Comparison of ENCODE assay signal across 8 cellular contexts in genomic region chr20:51767867-51768758, GRCh38. TPM values are rescaled to one million over a fixed set of nuclear protein-coding genes. Genes with fewer than 3 reads are reported as not detected.
DNase-seq lines count a peak whose midpoint lies in the region; TF ChIP-seq lines count a peak whose summit lies in the region.

Gene ATP9A (minus strand): TSS chr20:51768390. CDS start chr20:51768369, 21 bp downstream.

- intact Hi-C loops in lower leg skin (cut with DNase I; ENCODE audit: low total_unique reads), result no loop called here

- H3K27me3 ChIP-seq in OCI-LY3 (ENCODE audit: low read depth, low read length), result peaks cover 13% of the 10 kb centered on the region
- H3K27me3 ChIP-seq in ectodermal cell (ENCODE audit: control insufficient read depth, insufficient read depth, low read length, poor library complexity, severe bottlenecking), result peaks cover 14% of the 10 kb centered on the region
- peaks cover 0 to 4% (median 0%) of the 10 kb centered on the region in 5 donors for H3K27me3 ChIP-seq in subcutaneous abdominal adipose tissue (ENCODE audit: control insufficient read depth in 5 of 5, insufficient read depth in 4 of 5, low read length in 5 of 5)

- DNase-seq in EH (ENCODE audit: low read depth) (peak; percentile 47), lower leg skin (ENCODE audit: low spot score in 2 of 2) (peak in 1 of 2 donors; percentile 86), NCI-H524 treated with DMSO at 0.1 percent for 48 hours (lab: John Stamatoyannopoulos, UW) (no peak), dedifferentiated amniotic fluid mesenchymal stem cell (ENCODE audit: extremely low spot score) (no peak), KG1 (lab: John Stamatoyannopoulos, UW) (no peak)

- H3K79me2 ChIP-seq in OCI-LY3 (ENCODE audit: low read length), result no peaks in the 10 kb centered on the region

- H3K4me2 ChIP-seq in OCI-LY3 (ENCODE audit: low read length), result peak within 1 kb of the TSS; percentile 67

- H3K9me3 ChIP-seq in OCI-LY3 (ENCODE audit: insufficient read depth, low read length) (no peaks in the 10 kb centered on the region), ectodermal cell (ENCODE audit: control insufficient read depth, low read length) (no peaks in the 10 kb centered on the region), subcutaneous abdominal adipose tissue (ENCODE audit: control insufficient read depth in 5 of 5, low read length in 5 of 5) (no peaks in the 10 kb centered on the region)

- peak within 1 kb of the TSS; percentile 19; the same call in 1 of the 2 replicates for H2AFZ ChIP-seq in OCI-LY3 (ENCODE audit: low read depth, low read length)

- H4K20me1 ChIP-seq in OCI-LY3 (ENCODE audit: insufficient read depth, low read length), result no peaks in the 10 kb centered on the region

- H3K36me3 ChIP-seq in OCI-LY3 (replicated peaks; ENCODE audit: low read depth, low read length), result no peaks in the 10 kb centered on the region
- H3K36me3 ChIP-seq in ectodermal cell (ENCODE audit: control insufficient read depth, insufficient read depth, low read length), result no peaks in the 10 kb centered on the region
- H3K36me3 ChIP-seq in subcutaneous abdominal adipose tissue (ENCODE audit: control insufficient read depth in 5 of 5, insufficient read depth in 5 of 5, low read length in 5 of 5), result no peaks in the 10 kb centered on the region

- H3K27ac ChIP-seq in OCI-LY3 (ENCODE audit: low read length), result no peak within 1 kb of the TSS
- H3K27ac ChIP-seq in ectodermal cell (ENCODE audit: insufficient read depth, low read depth, low read length, poor library complexity, severe bottlenecking), result peak within 1 kb of the TSS; percentile 36
- peak within 1 kb of the TSS; percentile 81 for H3K27ac ChIP-seq in subcutaneous abdominal adipose tissue (ENCODE audit: low read depth, low read length)

- WGBS in ectodermal cell, 2 experiments, result 1 to 3% methylated on average over 117 to 131 of the region's 131 CpGs
- WGBS in lower leg skin, 2 donors, result 1% methylated on average over 32 of the region's 131 CpGs

- H3K4me3 ChIP-seq in OCI-LY3 (ENCODE audit: low read length) (peak within 1 kb of the TSS; percentile 76; the same call in 1 of the 2 replicates), ectodermal cell (ENCODE audit: insufficient read depth, low read depth, low read length) (peak within 1 kb of the TSS; percentile 54), lower leg skin (ENCODE audit: low read depth, poor library complexity, severe bottlenecking) (peak within 1 kb of the TSS; percentile 62), subcutaneous abdominal adipose tissue (ENCODE audit: low read depth in 1 of 5, low read length in 5 of 5) (peak within 1 kb of the TSS; percentile 71 to 82 (median 78))

- H3K4me1 ChIP-seq in OCI-LY3 (ENCODE audit: low read length), result peaks cover 7% of the 10 kb centered on the region
- H3K4me1 ChIP-seq in ectodermal cell (ENCODE audit: control insufficient read depth, insufficient read depth, low read length), result no peaks in the 10 kb centered on the region
- H3K4me1 ChIP-seq in subcutaneous abdominal adipose tissue (ENCODE audit: control insufficient read depth in 5 of 5, insufficient read depth in 5 of 5, low read length in 5 of 5), result peaks cover 3 to 38% (median 19%) of the 10 kb centered on the region in 5 donors

- no peak for TF ChIP-seq POLR2A in lower leg skin (IDR thresholded peaks at IDR 0.05)

- TF ChIP-seq CTCF in OCI-LY3 (IDR thresholded peaks at IDR 0.05; ENCODE audit: low read depth, low read length) (no peak), lower leg skin (IDR thresholded peaks at IDR 0.05) (no peak)

- H3K9ac ChIP-seq in OCI-LY3 (ENCODE audit: low read length) (no peak within 1 kb of the TSS), subcutaneous abdominal adipose tissue (ENCODE audit: low read length in 5 of 5) (peak within 1 kb of the TSS; percentile 77 to 91 (median 84))

RNA-seq across cellular contexts. Expression of gene ATP9A, which starts in this region (rescaled TPM):
- 11.6 TPM for polyA plus RNA-seq in ectodermal cell (2013, experiment 1 of 4)
- 18.0 TPM for polyA plus RNA-seq in ectodermal cell (2013, experiment 2 of 4)
- polyA plus RNA-seq in ectodermal cell (2013, experiment 3 of 4), result 9.7 TPM
- polyA plus RNA-seq in ectodermal cell (2013, experiment 4 of 4), result 11.3 TPM
- total RNA-seq in lower leg skin, result 10 to 100 TPM; 14.1 to 23.6 (median 16.1) TPM
